ENCODE assay signal across 9 cellular contexts in genomic region chr11:108620958-108621772, GRCh38.
DNase-seq lines count a peak whose midpoint lies in the region; ATAC-seq, FAIRE-seq and TF ChIP-seq lines count a peak whose summit lies in the region.
"Had no signal": no experiment of that assay in that cellular context is flagged by ENCODE, and none has a peak within 500 bp of the region (broad histone marks: within the 10 kb centered on the region; RNA-seq: fewer than 3 reads in every experiment).

No MANE protein-coding gene starts in this region.

- H3K4me3 ChIP-seq in foreskin fibroblast (ENCODE audit: low read depth in 1 of 2, low read length in 2 of 2) = no peak overlapping the region

- in situ Hi-C loops in ACHN (cut with HindIII; ENCODE audit: low pct_ligation_motif_present, low pct_unique_long_range_greater_than_20kb, low sequenced_read_pairs) = no loop called here

- no peak for TF ChIP-seq CTCF in foreskin fibroblast (IDR thresholded peaks at IDR 0.05; ENCODE audit: low read depth, low read length)

- ATAC-seq in HG02970 (IDR thresholded peaks at IDR 0.05; ENCODE audit: low FRiP score, unreplicated experiment) = peak; percentile 67

- FAIRE-seq in GM19239 (lab: Jason Lieb, UNC) (peak; percentile 98), RCC 7860 (lab: Jason Lieb, UNC) (peak; percentile 46)

- DNase-seq in DMS53 (lab: John Stamatoyannopoulos, UW) (peak; percentile 40), GM19239 (ENCODE audit: insufficient read length, low spot score) (peak; percentile 32), RCC 7860 (ENCODE audit: low spot score) (peak; percentile 43), DMS153 (lab: John Stamatoyannopoulos, UW) (no peak), foreskin fibroblast (no peak), ACHN (no peak)
- DNase-seq in stimulated activated naive CD4-positive, alpha-beta T cell treated with Interleukin-2 at 50 U/mL for 16 hours (lab: John Stamatoyannopoulos, UW) = no peak
- DNase-seq: CD4-positive, CD25-positive, alpha-beta regulatory T cell had no signal

Comparison
In these comparisons a context has a peak if more than half of its experiments do, and no peak if none do; other contexts are left out.
1. DNase-seq: peak in DMS53 (single experiment), GM19239 (single experiment) and RCC 7860 (single experiment); none in DMS153 (single experiment), foreskin fibroblast (0 of 2), ACHN (single experiment) and stimulated activated naive CD4-positive, alpha-beta T cell treated with Interleukin-2 at 50 U/mL for 16 hours (single experiment).